19 cellular contexts compared by ENCODE assay signal in the genomic region with DNA sequence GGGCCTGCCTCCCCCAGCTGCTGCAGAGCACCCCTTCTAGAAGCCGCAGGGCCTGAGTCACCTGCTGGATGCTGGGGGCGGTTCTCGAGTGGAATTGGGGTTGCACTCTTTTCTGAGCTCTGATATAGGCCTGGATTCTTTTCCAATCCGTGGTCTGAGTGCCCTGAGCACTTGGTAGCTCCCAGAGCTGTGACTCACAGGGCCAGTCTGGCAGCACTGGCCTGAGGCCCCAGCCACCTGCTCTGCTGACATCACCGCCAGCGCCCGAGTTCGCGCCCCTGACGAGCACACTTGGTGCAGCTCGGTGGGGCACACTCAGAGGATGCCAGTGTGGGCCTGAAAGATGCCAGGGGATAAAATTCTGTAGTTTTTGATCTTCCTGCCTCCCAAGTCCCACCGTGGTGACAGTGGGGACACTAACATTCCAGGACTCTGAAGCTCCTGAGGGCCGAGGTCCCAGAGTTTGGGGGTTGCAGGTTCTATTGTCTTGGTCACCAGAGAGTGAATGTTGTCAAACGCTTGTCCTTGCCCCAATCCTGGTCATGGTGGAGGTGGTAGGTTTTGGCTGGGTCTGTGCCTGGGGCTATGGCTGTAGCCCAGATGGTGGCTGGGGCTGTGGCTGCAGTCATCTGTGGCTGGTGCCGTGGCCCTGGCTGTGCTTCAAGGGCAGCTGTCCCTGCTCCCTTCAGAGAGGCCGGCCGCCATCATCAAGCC.
DNase-seq lines count a peak whose midpoint lies in the region; ATAC-seq and TF ChIP-seq lines count a peak whose summit lies in the region.
"Had no signal": no experiment of that assay in that cellular context is flagged by ENCODE, and none has a peak within 500 bp of the region (broad histone marks: within the 10 kb centered on the region; RNA-seq: fewer than 3 reads in every experiment).

No MANE protein-coding gene starts in this region.

- H2BK120ac ChIP-seq in trophoblast cell (ENCODE audit: insufficient read depth, low read length, poor library complexity): no peak overlapping the region

- no peak overlapping the region for H4K12ac ChIP-seq in trophoblast cell (ENCODE audit: low read depth, low read length)

- no peak overlapping the region for H3K4ac ChIP-seq in trophoblast cell (ENCODE audit: low read depth, low read length)

- ATAC-seq in PC-3 (peak; percentile 55), HG03139 (IDR thresholded peaks at IDR 0.05; ENCODE audit: unreplicated experiment) (no peak)

- H2BK5ac ChIP-seq in trophoblast cell (ENCODE audit: low read depth, low read length, poor library complexity): no peak overlapping the region

- H3K79me2 ChIP-seq in PC-3 (ENCODE audit: low read length): no peaks in the 10 kb centered on the region
- no peaks in the 10 kb centered on the region for H3K79me2 ChIP-seq in trophoblast cell (ENCODE audit: control insufficient read depth, insufficient read depth, low read length, poor library complexity)

- no peak overlapping the region for H3K23ac ChIP-seq in trophoblast cell (ENCODE audit: low read length)

- no peak overlapping the region for H3K18ac ChIP-seq in trophoblast cell (ENCODE audit: low read length)

- no peak overlapping the region for H3K4me2 ChIP-seq in PC-3 (ENCODE audit: low read length)
- H3K4me2 ChIP-seq in trophoblast cell (ENCODE audit: low read length): no peak overlapping the region
- H3K4me2 ChIP-seq: GM23338 had no signal

- intact Hi-C loops in PC-3 (cut with micrococcal nuclease): no loop called here

- H2BK12ac ChIP-seq in trophoblast cell (ENCODE audit: low read length): no peak overlapping the region

- CTCF ChIA-PET in PC-3 (lab: Charles Lee): interaction anchor here (0.6 kb wide), 2 partner anchors 45 to 278 kb away, joined by 3 to 4 read pairs; no protein-coding TSS in a partner anchor

- H3K36me3 ChIP-seq in PC-3 (ENCODE audit: low read depth, low read length) (peaks cover 3% of the 10 kb centered on the region; the same call in 1 of the 2 replicates), trophoblast cell (ENCODE audit: control insufficient read depth in 1 of 2, insufficient read depth in 2 of 2, low read length in 2 of 2) (peaks cover 19 to 33% of the 10 kb centered on the region in 2 experiments)
- H3K36me3 ChIP-seq: ovary, uterus had no signal

- H3K9ac ChIP-seq in PC-3 (ENCODE audit: low read length) (no peak overlapping the region), trophoblast cell (ENCODE audit: low read length) (no peak overlapping the region)

- no peak overlapping the region for H2AK5ac ChIP-seq in trophoblast cell (ENCODE audit: low read length)

- DNase-seq in D341Med (ENCODE audit: low spot score) (peak; percentile 30), PC-3 (peak; percentile 24), fibroblast of peridontal ligament (ENCODE audit: extremely low read depth) (peak; percentile 7), trophoblast cell (peak; percentile 33 to 66), NCI-H1105 (lab: John Stamatoyannopoulos, UW) (no peak), CD1c-positive myeloid dendritic cell (ENCODE audit: extremely low spot score) (no peak), SKM-1 treated with dmso at 0.1 percent for 144 hours (lab: John Stamatoyannopoulos, UW; ENCODE audit: unreplicated experiment) (no peak)
- DNase-seq: activated CD4-positive, alpha-beta memory T cell treated with anti-CD3 and anti-CD28 coated beads for 36 hours; activated naive CD4-positive, alpha-beta T cell treated with anti-CD3 and anti-CD28 coated beads for 36 hours; AML-193; DND-41; NCI-H1105 treated with DMSO at 0.1 percent for 48 hours; NCI-H510A; stimulated activated CD8-positive, alpha-beta memory T cell treated with anti-CD3 and anti-CD28 coated beads, Interleukin-4, amount 100 ng/mL, for 48 hours had no signal

- TF ChIP-seq CTCF in PC-3 (conservative IDR thresholded peaks at IDR 0.05; ENCODE audit: low read depth, low read length): 0 out of 2 replicates have a peak, but pooled peaks have one; percentile 10

- no peak overlapping the region for H3K14ac ChIP-seq in trophoblast cell (ENCODE audit: low read length)

- H3F3A ChIP-seq in PC-3 (ENCODE audit: low read length, unreplicated experiment): no peaks in the 10 kb centered on the region

- H3K4me3 ChIP-seq in PC-3 (ENCODE audit: low read length): no peak overlapping the region
- no peak overlapping the region for H3K4me3 ChIP-seq in trophoblast cell (ENCODE audit: low read depth, low read length)
- H3K4me3 ChIP-seq: cardiac muscle cell, GM23338, ovary, uterus had no signal

- H3K9me3 ChIP-seq in PC-3 (ENCODE audit: low read length): no peaks in the 10 kb centered on the region
- H3K9me3 ChIP-seq in trophoblast cell (ENCODE audit: insufficient read depth, low read depth, low read length): no peaks in the 10 kb centered on the region
- H3K9me3 ChIP-seq: ovary, uterus had no signal

- no peak overlapping the region for H4K91ac ChIP-seq in trophoblast cell (ENCODE audit: low read depth, low read length)

- H4K8ac ChIP-seq in trophoblast cell (ENCODE audit: low read depth, low read length): no peak overlapping the region

- POLR2A ChIA-PET in PC-3 (lab: Charles Lee; ENCODE audit: unreplicated experiment): no interaction called here

- no CpG with 5 or more reads among the region's 17 CpGs for WGBS in trophoblast cell (ENCODE audit: extremely low coverage, insufficient coverage, insufficient read length)

- H3K27me3 ChIP-seq in PC-3 (ENCODE audit: low read length): no peaks in the 10 kb centered on the region
- H3K27me3 ChIP-seq in trophoblast cell (ENCODE audit: insufficient read depth, low read length): no peaks in the 10 kb centered on the region
- H3K27me3 ChIP-seq: cardiac muscle cell, ovary, uterus had no signal

- H3K27ac ChIP-seq in PC-3 (ENCODE audit: low read length): no peak overlapping the region
- H3K27ac ChIP-seq in trophoblast cell (ENCODE audit: low read depth, low read length): no peak overlapping the region
- H3K27ac ChIP-seq: ovary, uterus had no signal

- H2AFZ ChIP-seq in PC-3 (ENCODE audit: low read length) (no peak overlapping the region), trophoblast cell (ENCODE audit: insufficient read depth, low read length, poor library complexity) (no peak overlapping the region)
- H2AFZ ChIP-seq: GM23338 had no signal

- no peaks in the 10 kb centered on the region for H3K9me2 ChIP-seq in PC-3 (replicated peaks; ENCODE audit: low read length)

- no peaks in the 10 kb centered on the region for H4K20me1 ChIP-seq in PC-3 (ENCODE audit: low read length)

- BruUV-seq in PC-3 (replicated peaks; lab: Mats Ljungman, UMichigan): no TSS peak

- H3K79me1 ChIP-seq in trophoblast cell (ENCODE audit: low read length): no peaks in the 10 kb centered on the region

- H3K4me1 ChIP-seq in PC-3 (ENCODE audit: insufficient read depth, low read length) (no peaks in the 10 kb centered on the region), trophoblast cell (ENCODE audit: control insufficient read depth in 1 of 2, insufficient read depth in 2 of 2, low read length in 2 of 2) (no peaks in the 10 kb centered on the region)
- H3K4me1 ChIP-seq: uterus had no signal

Comparison
In these comparisons a context has a peak if more than half of its experiments do, and no peak if none do; other contexts are left out.
1. DNase-seq: peak in D341Med (single experiment), PC-3 (single experiment), fibroblast of peridontal ligament (single experiment) and trophoblast cell (2 of 2); none in NCI-H1105 (single experiment), CD1c-positive myeloid dendritic cell (single experiment) and SKM-1 treated with dmso at 0.1 percent for 144 hours (single experiment).